In genomic region chr15:38650936-38651327, GRCh38 we compare ENCODE assay signal across 1 cellular context.
TF ChIP-seq lines count a peak whose summit lies in the region.

No MANE protein-coding gene starts in this region.

TF ChIP-seq in GM12878, 131 proteins besides CTCF, POLR2A, EP300 and RAD21 (continued from another document):
- no peak for TF ChIP-seq CUX1 (IDR thresholded peaks at IDR 0.05; ENCODE audit: insufficient replicate concordance, low read depth, low read length)
- TF ChIP-seq SRF (IDR thresholded peaks at IDR 0.05; ENCODE audit: low read depth in 2 of 2, low read length in 2 of 2): no peak
- 0 out of 2 replicates have a peak, but pooled peaks have one; percentile 5 for TF ChIP-seq MLLT1 (IDR thresholded peaks at IDR 0.05)
- no peak for TF ChIP-seq PAX5 (IDR thresholded peaks at IDR 0.05; ENCODE audit: borderline replicate concordance, low read depth, low read length)
- TF ChIP-seq PKNOX1 (IDR thresholded peaks at IDR 0.05): no peak
- no peak for TF ChIP-seq HCFC1 (IDR thresholded peaks at IDR 0.05; ENCODE audit: low read length)
- TF ChIP-seq SREBF1 (IDR thresholded peaks at IDR 0.05; ENCODE audit: low read length): no peak
- no peak for TF ChIP-seq CREB1 (IDR thresholded peaks at IDR 0.05; ENCODE audit: low read depth)
- no peak for TF ChIP-seq ZBTB40 (IDR thresholded peaks at IDR 0.05; ENCODE audit: borderline replicate concordance)
- no peak for TF ChIP-seq NR2C2 (IDR thresholded peaks at IDR 0.05; ENCODE audit: borderline replicate concordance, control insufficient read depth, insufficient read length, low read depth)
- peak; percentile 20 to 31; a peak in 2 of 4 replicates for TF ChIP-seq IKZF2 (IDR thresholded peaks at IDR 0.05)
- TF ChIP-seq ZBTB33 (IDR thresholded peaks at IDR 0.05): no peak
- TF ChIP-seq ZSCAN29 (IDR thresholded peaks at IDR 0.05): no peak
- TF ChIP-seq NFIC (IDR thresholded peaks at IDR 0.05; ENCODE audit: low read depth, low read length): peak; percentile 16; the same call in 1 of the 2 replicates
- TF ChIP-seq MXI1 (IDR thresholded peaks at IDR 0.05; ENCODE audit: low read depth, low read length): no peak
- TF ChIP-seq ZNF274 (IDR thresholded peaks at IDR 0.05; ENCODE audit: insufficient read depth, insufficient read length): no peak
- no peak for TF ChIP-seq SKIL (IDR thresholded peaks at IDR 0.05; ENCODE audit: low read depth, poor library complexity, severe bottlenecking)
- TF ChIP-seq CBX5 (IDR thresholded peaks at IDR 0.05; ENCODE audit: low read depth): no peak
- TF ChIP-seq HDGF (IDR thresholded peaks at IDR 0.05): no peak
- TF ChIP-seq TBL1XR1 (IDR thresholded peaks at IDR 0.05; ENCODE audit: low read depth, low read length): no peak
- TF ChIP-seq ZNF622 (IDR thresholded peaks at IDR 0.05): no peak
- no peak for TF ChIP-seq BHLHE40 (IDR thresholded peaks at IDR 0.05; ENCODE audit: borderline replicate concordance in 1 of 2, low read depth in 2 of 2, low read length in 1 of 2)
- no peak for TF ChIP-seq MYC (IDR thresholded peaks at IDR 0.05; ENCODE audit: insufficient read depth, insufficient read length, insufficient replicate concordance, low read length, severe bottlenecking)
- no peak for TF ChIP-seq TARDBP (IDR thresholded peaks at IDR 0.05; ENCODE audit: borderline replicate concordance)
- TF ChIP-seq MTA2 (IDR thresholded peaks at IDR 0.05; ENCODE audit: low read depth): peak; percentile 48; the same call in 1 of the 2 replicates
